8 cellular contexts compared by ENCODE assay signal in the genomic region with DNA sequence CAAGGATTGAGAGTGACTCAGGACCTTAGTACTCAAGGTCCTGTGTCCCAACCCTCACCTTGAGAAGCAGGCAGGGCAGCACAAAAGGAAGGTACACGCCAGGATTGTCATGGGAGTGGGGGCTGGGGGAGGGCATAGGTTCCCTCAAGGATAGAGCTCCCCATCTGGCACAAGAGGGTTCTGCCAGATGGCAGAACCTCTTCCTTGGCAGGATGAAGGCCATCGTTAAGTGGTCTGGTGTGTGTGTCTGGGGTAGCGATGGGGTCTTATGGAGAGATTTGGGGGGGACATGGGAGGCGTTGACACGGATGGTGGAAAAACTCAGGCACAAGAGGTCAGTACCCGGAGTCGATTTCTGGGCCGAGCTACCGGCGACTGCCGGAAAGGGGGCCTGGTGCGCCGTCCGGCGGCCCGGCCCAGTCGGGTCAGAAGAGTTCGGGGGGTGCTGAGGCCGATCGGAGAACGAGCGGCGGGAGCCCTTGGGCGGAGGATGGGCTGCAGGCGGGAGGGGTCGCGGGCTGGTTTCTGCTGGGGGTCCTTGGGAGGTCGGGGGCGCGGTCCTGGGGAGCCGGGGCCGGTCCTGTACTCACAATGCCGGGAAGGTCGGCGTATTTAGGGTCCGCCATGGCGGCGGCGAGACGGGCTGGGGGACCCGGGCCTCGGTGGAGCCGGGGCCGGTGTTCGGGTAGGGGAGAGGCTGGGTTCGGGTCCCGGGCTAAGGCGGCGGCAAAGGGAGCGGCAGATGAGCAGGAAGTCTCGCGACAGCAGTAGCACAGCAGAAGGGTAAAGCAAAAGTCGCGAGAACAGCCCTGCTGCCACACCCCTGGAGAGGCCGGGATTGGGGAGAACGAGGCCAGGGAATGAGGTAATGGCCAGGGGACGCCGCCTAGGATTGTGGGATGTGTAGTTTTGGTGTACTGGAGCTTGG. TPM values are rescaled to one million over a fixed set of nuclear protein-coding genes. Genes with fewer than 3 reads are reported as not detected.
DNase-seq lines count a peak whose midpoint lies in the region; ATAC-seq and TF ChIP-seq lines count a peak whose summit lies in the region.

A gene (minus strand): TSS at position 755 of the 928 bp plus-strand sequence. CDS start 129 bp downstream, at position 626.

- peak within 1 kb of the TSS; percentile 85 to 94 for H3K9ac ChIP-seq in duodenal mucosa (ENCODE audit: low read depth in 1 of 2, low read length in 2 of 2)

- DNase-seq in CD4-positive, alpha-beta T cell, result peak; percentile 81 to 91 (median 85)
- DNase-seq in NCI-H82 treated with DMSO at 0.1 percent for 48 hours (lab: John Stamatoyannopoulos, UW; ENCODE audit: unreplicated experiment), result peak; percentile 98
- peak; percentile 98 for DNase-seq in activated CD4-positive, alpha-beta memory T cell treated with anti-CD3 and anti-CD28 coated beads for 36 hours
- peak; percentile 97 to 99 for DNase-seq in lower leg skin (ENCODE audit: low spot score in 2 of 2)
- DNase-seq in stimulated activated CD4-positive, alpha-beta T cell treated with anti-CD3 and anti-CD28 coated beads, Interleukin-4, amount 100 ng/mL, for 48 hours (ENCODE audit: low read depth in 2 of 2), result peak; percentile 88 to 93

- H3K27me3 Mint-ChIP-seq in CD4-positive, alpha-beta T cell, result peaks cover 4% of the 10 kb centered on the region
- H3K27me3 Mint-ChIP-seq in activated CD4-positive, alpha-beta memory T cell treated with anti-CD3 and anti-CD28 coated beads for 36 hours, result peaks cover 5% of the 10 kb centered on the region

- peak; percentile 95 for ATAC-seq in CD4-positive, alpha-beta T cell (ENCODE audit: poor library complexity)
- ATAC-seq in GM19438 (IDR thresholded peaks at IDR 0.05; ENCODE audit: low read depth, unreplicated experiment) (peak; percentile 98), HG03575 (IDR thresholded peaks at IDR 0.05; ENCODE audit: extremely low read depth, insufficient number of reproducible peaks, low FRiP score, unreplicated experiment) (peak; percentile 92)

- peaks cover 13% of the 10 kb centered on the region for H3K36me3 Mint-ChIP-seq in CD4-positive, alpha-beta T cell (ENCODE audit: low read depth)
- H3K36me3 Mint-ChIP-seq in activated CD4-positive, alpha-beta memory T cell treated with anti-CD3 and anti-CD28 coated beads for 36 hours, result peaks cover 13% of the 10 kb centered on the region

- CTCF ChIA-PET in CD4-positive, alpha-beta T cell (lab: Charles Lee), result interaction anchor here (0.6 to 1.4 kb wide), 9 partner anchors 9 to 88 kb away, joined by 3 to 5 read pairs (median 3); a partner anchor contains a TSS
- CTCF ChIA-PET in activated CD4-positive, alpha-beta memory T cell treated with anti-CD3 and anti-CD28 coated beads for 36 hours (lab: Charles Lee), result interaction anchor here (1.0 to 2.2 kb wide), 7 partner anchors 8 to 87 kb away, joined by 3 to 10 read pairs (median 4); a partner anchor contains a TSS

- WGBS in lower leg skin, 2 donors, result 1% methylated on average over 55 to 56 of the region's 58 CpGs

- no peak for TF ChIP-seq POLR2A in lower leg skin (IDR thresholded peaks at IDR 0.05)

- peaks cover 4% of the 10 kb centered on the region for H3K27me3 ChIP-seq in CD4-positive, alpha-beta T cell (ENCODE audit: control insufficient read depth, insufficient read depth, low read length)
- peaks cover 22 to 23% of the 10 kb centered on the region in 2 donors for H3K27me3 ChIP-seq in duodenal mucosa (ENCODE audit: control insufficient read depth in 1 of 2, insufficient read depth in 2 of 2, low read length in 2 of 2)

- POLR2A ChIA-PET in CD4-positive, alpha-beta T cell (lab: Charles Lee), result interaction anchor here (0.6 to 2.6 kb wide), 13 partner anchors 8 to 198 kb away, joined by 3 to 11 read pairs (median 4); a partner anchor contains a TSS
- POLR2A ChIA-PET in activated CD4-positive, alpha-beta memory T cell treated with anti-CD3 and anti-CD28 coated beads for 36 hours (lab: Charles Lee), result interaction anchor here (0.6 to 1.8 kb wide), 7 partner anchors 11 to 45 kb away, joined by 3 to 8 read pairs (median 5); a partner anchor contains a TSS

- peak within 1 kb of the TSS; percentile 77 for H3K27ac ChIP-seq in CD4-positive, alpha-beta T cell (ENCODE audit: low read depth, low read length)
- peak within 1 kb of the TSS; percentile 68 for H3K27ac ChIP-seq in duodenal mucosa (ENCODE audit: low read depth, low read length)

- H3K9me3 Mint-ChIP-seq in CD4-positive, alpha-beta T cell, result no peaks in the 10 kb centered on the region
- no peaks in the 10 kb centered on the region for H3K9me3 Mint-ChIP-seq in activated CD4-positive, alpha-beta memory T cell treated with anti-CD3 and anti-CD28 coated beads for 36 hours

- no peaks in the 10 kb centered on the region for H3K36me3 ChIP-seq in duodenal mucosa (ENCODE audit: control insufficient read depth in 1 of 2, insufficient read depth in 2 of 2, low read length in 2 of 2)

- H3K9me3 ChIP-seq in CD4-positive, alpha-beta T cell (ENCODE audit: control insufficient read depth, low read length), result no peaks in the 10 kb centered on the region
- H3K9me3 ChIP-seq in duodenal mucosa (ENCODE audit: control insufficient read depth in 1 of 2, low read length in 2 of 2), result no peaks in the 10 kb centered on the region

- H3K27ac Mint-ChIP-seq in CD4-positive, alpha-beta T cell, result peak within 1 kb of the TSS; percentile 86
- peak within 1 kb of the TSS; percentile 87 for H3K27ac Mint-ChIP-seq in activated CD4-positive, alpha-beta memory T cell treated with anti-CD3 and anti-CD28 coated beads for 36 hours

- peak within 1 kb of the TSS; percentile 100 for H3K4me3 Mint-ChIP-seq in CD4-positive, alpha-beta T cell
- H3K4me3 Mint-ChIP-seq in activated CD4-positive, alpha-beta memory T cell treated with anti-CD3 and anti-CD28 coated beads for 36 hours, result peak within 1 kb of the TSS; percentile 97

- peaks cover 18 to 22% of the 10 kb centered on the region in 2 donors for H3K4me1 ChIP-seq in duodenal mucosa (ENCODE audit: control insufficient read depth in 1 of 2, insufficient read depth in 2 of 2, low read length in 2 of 2)

- intact Hi-C loops in CD4-positive, alpha-beta T cell (cut with DNase I, micrococcal nuclease), result loop anchor here (1.0 to 5.0 kb wide), 7 partner anchors 24 to 88 kb away; a partner anchor contains a TSS
- intact Hi-C loops in activated CD4-positive, alpha-beta memory T cell treated with anti-CD3 and anti-CD28 coated beads for 36 hours (cut with micrococcal nuclease), result loop anchor here (1.0 to 5.0 kb wide), 6 partner anchors 24 to 196 kb away; a partner anchor contains a TSS
- intact Hi-C loops in lower leg skin (cut with DNase I; ENCODE audit: low total_unique reads), result no loop called here

- H3K4me1 Mint-ChIP-seq in CD4-positive, alpha-beta T cell (ENCODE audit: low read depth), result peaks cover 51% of the 10 kb centered on the region
- peaks cover 49% of the 10 kb centered on the region for H3K4me1 Mint-ChIP-seq in activated CD4-positive, alpha-beta memory T cell treated with anti-CD3 and anti-CD28 coated beads for 36 hours (ENCODE audit: low read depth)

- peak within 1 kb of the TSS; percentile 81 to 88 for H3K4me3 ChIP-seq in duodenal mucosa (ENCODE audit: low read depth in 1 of 2, low read length in 2 of 2)
- peak within 1 kb of the TSS; percentile 81 for H3K4me3 ChIP-seq in lower leg skin (ENCODE audit: low read depth, poor library complexity, severe bottlenecking)

- TF ChIP-seq CTCF in CD4-positive, alpha-beta T cell (IDR thresholded peaks at IDR 0.05), result no peak
- no peak for TF ChIP-seq CTCF in lower leg skin (IDR thresholded peaks at IDR 0.05)

RNA-seq across cellular contexts. Expression of the gene that starts here (rescaled TPM):
- 10 to 100 TPM; 39.6 TPM for total RNA-seq in CD4-positive, alpha-beta T cell
- 10 to 100 TPM; 81.0 to 85.2 TPM for total RNA-seq in activated CD4-positive, alpha-beta memory T cell treated with anti-CD3 and anti-CD28 coated beads for 36 hours
- total RNA-seq in lower leg skin, result 100 to 1,000 TPM; 166 to 257 (median 181) TPM

Comparison
In these comparisons a context has a peak if more than half of its experiments do, and no peak if none do; other contexts are left out.
1. Peak in every context shown above with its lines: DNase-seq, ATAC-seq, H3K4me3 ChIP-seq and H3K27ac ChIP-seq.